ENCODE assay signal across 18 cellular contexts in genomic region chr13:20383058-20383457, GRCh38.
"Had no signal": no experiment of that assay in that cellular context is flagged by ENCODE, and none has a peak within 500 bp of the region (broad histone marks: within the 10 kb centered on the region; RNA-seq: fewer than 3 reads in every experiment).

No MANE protein-coding gene starts in this region.

- DNase-seq: activated CD4-positive, alpha-beta memory T cell treated with anti-CD3 and anti-CD28 coated beads, Interleukin-2, amount 10 ng/mL, durations not matched to agents 7 days and 5 days; activated CD4-positive, alpha-beta T cell treated with anti-CD3 and anti-CD28 coated beads for 4 hours; activated T-cell treated with anti-CD3 and anti-CD28 coated beads, Interleukin-2, amount 50 U/mL, for 24 hours; caudate nucleus; colonic mucosa; esophagus squamous epithelium; islet precursor cell; spleen had no signal

- H3K9me3 Mint-ChIP-seq: activated CD4-positive, alpha-beta memory T cell treated with anti-CD3 and anti-CD28 coated beads, Interleukin-2, amount 10 ng/mL, durations not matched to agents 7 days and 5 days; activated T-cell treated with anti-CD3 and anti-CD28 coated beads, Interleukin-2, amount 50 U/mL, for 24 hours; neural crest cell; stimulated activated naive CD8-positive, alpha-beta T cell treated with anti-CD3 and anti-CD28 coated beads, Interleukin-15, Interleukin-2, amounts not matched to agents 100 ng/mL and 50 ng/mL, for 24 hours; type B pancreatic cell had no signal

- H3K27ac Mint-ChIP-seq: activated CD4-positive, alpha-beta memory T cell treated with anti-CD3 and anti-CD28 coated beads, Interleukin-2, amount 10 ng/mL, durations not matched to agents 7 days and 5 days; activated naive CD4-positive, alpha-beta T cell treated with anti-CD3 and anti-CD28 coated beads, Interleukin-2, amount 50 U/mL, for 72 hours; activated T-cell treated with anti-CD3 and anti-CD28 coated beads, Interleukin-2, amount 50 U/mL, for 24 hours; mesothelial cell of epicardium; stimulated activated naive CD8-positive, alpha-beta T cell treated with anti-CD3 and anti-CD28 coated beads, Interleukin-15, Interleukin-2, amounts not matched to agents 100 ng/mL and 50 ng/mL, for 24 hours; type B pancreatic cell; WTC11 had no signal

- H3K4me3 ChIP-seq: colonic mucosa, esophagus squamous epithelium, hepatocyte, lung, spleen, suprapubic skin had no signal

- ATAC-seq: activated naive CD4-positive, alpha-beta T cell treated with anti-CD3 and anti-CD28 coated beads, Interleukin-2, amount 50 U/mL, for 72 hours; sciatic nerve; WTC11 had no signal

- H3K4me3 Mint-ChIP-seq: activated CD4-positive, alpha-beta memory T cell treated with anti-CD3 and anti-CD28 coated beads, Interleukin-2, amount 10 ng/mL, durations not matched to agents 7 days and 5 days; activated T-cell treated with anti-CD3 and anti-CD28 coated beads, Interleukin-2, amount 50 U/mL, for 24 hours; mesothelial cell of epicardium; neural crest cell; stimulated activated naive CD8-positive, alpha-beta T cell treated with anti-CD3 and anti-CD28 coated beads, Interleukin-15, Interleukin-2, amounts not matched to agents 100 ng/mL and 50 ng/mL, for 24 hours; type B pancreatic cell; WTC11 had no signal

- H3K36me3 Mint-ChIP-seq: activated naive CD4-positive, alpha-beta T cell treated with anti-CD3 and anti-CD28 coated beads, Interleukin-2, amount 50 U/mL, for 72 hours; mesothelial cell of epicardium; type B pancreatic cell had no signal

- H3K27me3 Mint-ChIP-seq: activated T-cell treated with anti-CD3 and anti-CD28 coated beads, Interleukin-2, amount 50 U/mL, for 24 hours; stimulated activated naive CD8-positive, alpha-beta T cell treated with anti-CD3 and anti-CD28 coated beads, Interleukin-15, Interleukin-2, amounts not matched to agents 100 ng/mL and 50 ng/mL, for 24 hours had no signal

- H3K4me1 Mint-ChIP-seq: WTC11 had no signal
